Comparison of ENCODE assay signal across 9 cellular contexts in the genomic region with DNA sequence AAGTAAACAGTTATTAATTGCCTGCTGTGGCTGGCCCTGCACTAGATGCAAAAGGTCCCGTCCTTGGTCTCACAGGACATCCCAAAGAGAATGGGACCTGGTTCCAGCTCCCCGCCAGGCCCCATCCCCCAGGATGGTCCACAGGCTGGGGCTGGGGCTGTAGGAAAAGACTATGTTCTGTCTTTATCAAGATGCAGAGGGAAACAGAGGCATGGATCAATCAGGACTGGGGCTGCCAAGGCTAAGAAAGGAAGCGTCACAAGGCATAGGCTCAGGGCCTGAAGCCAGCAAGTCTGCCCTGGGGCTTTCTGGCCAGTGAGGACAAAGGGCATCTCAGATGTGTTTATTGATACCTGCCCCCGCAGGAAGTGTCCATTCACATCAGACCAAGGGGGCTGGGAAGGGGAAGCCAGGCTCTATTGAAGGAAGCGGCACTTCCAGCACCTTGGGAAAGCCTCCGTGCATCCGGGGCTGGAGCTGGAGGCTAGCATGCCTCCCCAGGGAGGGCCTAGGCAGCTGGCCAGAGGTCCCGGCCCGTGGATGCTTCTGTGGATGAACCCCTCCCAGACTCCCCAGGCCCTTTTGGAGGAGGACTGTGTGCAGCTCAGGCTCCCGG. TPM values are rescaled to one million over a fixed set of nuclear protein-coding genes. Genes with fewer than 3 reads are reported as not detected.
A peak's percentile ranks its signal among the peaks of the same experiment; 100 is the strongest.
DNase-seq lines count a peak whose midpoint lies in the region; ATAC-seq and TF ChIP-seq lines count a peak whose summit lies in the region.
"Had no signal": no experiment of that assay in that cellular context is flagged by ENCODE, and none has a peak within 500 bp of the region (broad histone marks: within the 10 kb centered on the region; RNA-seq: fewer than 3 reads in every experiment).

No MANE protein-coding gene starts in this region.

- peaks cover 89% of the 10 kb centered on the region for H3K4me1 Mint-ChIP-seq in activated CD8-positive, alpha-beta T cell treated with anti-CD3 and anti-CD28 coated beads, Interleukin-2, amount 10 ng/mL, durations not matched to agents 7 days and 5 days (ENCODE audit: low read depth)

- DNase-seq in ELF-1 (ENCODE audit: low read depth, low spot score): peak; percentile 64
- no peak for DNase-seq in activated CD8-positive, alpha-beta T cell treated with anti-CD3 and anti-CD28 coated beads, Interleukin-2, amount 10 ng/mL, durations not matched to agents 7 days and 5 days
- DNase-seq in heart left ventricle: peak; percentile 87 to 92 (median 90)
- peak; percentile 47 for DNase-seq in renal cortical epithelial cell (ENCODE audit: low read depth)
- DNase-seq in NCI-H1930 (lab: John Stamatoyannopoulos, UW): no peak
- no peak for DNase-seq in NCI-H2171 treated with DMSO at 0.1 percent for 48 hours (lab: John Stamatoyannopoulos, UW)
- DNase-seq in GOT3 (lab: John Stamatoyannopoulos, UW): no peak
- DNase-seq: stimulated activated CD4-positive, alpha-beta T cell treated with anti-CD3 and anti-CD28 coated beads, Interleukin-4, amount 100 ng/mL, for 4 hours had no signal

- no peak for TF ChIP-seq CTCF in heart left ventricle (IDR thresholded peaks at IDR 0.05)

- POLR2A ChIA-PET in activated CD8-positive, alpha-beta T cell treated with anti-CD3 and anti-CD28 coated beads, Interleukin-2, amount 10 ng/mL, durations not matched to agents 7 days and 5 days (lab: Charles Lee): interaction anchor here (0.8 to 8.4 kb wide), 7 partner anchors 9 to 50 kb away, joined by 3 to 60 read pairs (median 7); no protein-coding TSS in a partner anchor

- H3K36me3 ChIP-seq in heart left ventricle: peaks cover 0 to 45% (median 6%) of the 10 kb centered on the region in 9 donors

- H3K4me3 Mint-ChIP-seq in activated CD8-positive, alpha-beta T cell treated with anti-CD3 and anti-CD28 coated beads, Interleukin-2, amount 10 ng/mL, durations not matched to agents 7 days and 5 days: peak overlapping the region; percentile 3

- H3K27ac Mint-ChIP-seq in activated CD8-positive, alpha-beta T cell treated with anti-CD3 and anti-CD28 coated beads, Interleukin-2, amount 10 ng/mL, durations not matched to agents 7 days and 5 days: peak overlapping the region; percentile 82

- no peaks in the 10 kb centered on the region for H3K27me3 ChIP-seq in heart left ventricle

- H3K9me3 ChIP-seq in heart left ventricle: no peaks in the 10 kb centered on the region

- no peak for TF ChIP-seq POLR2A in heart left ventricle (IDR thresholded peaks at IDR 0.05)

- intact Hi-C loops in heart left ventricle (cut with DNase I): loop anchor here in 2 of 10 donors (2.0 to 10.0 kb wide), 2 partner anchors 55 to 477 kb away; no protein-coding TSS in a partner anchor

- H3K4me3 ChIP-seq in heart left ventricle: peak overlapping the region in 8 of 12 donors; percentile 0 to 24 (median 6)

- 24 to 53% (median 27%) methylated on average over 9 to 10 of the region's 10 CpGs for WGBS in heart left ventricle, 4 donors

- no peak for ATAC-seq in activated CD8-positive, alpha-beta T cell treated with anti-CD3 and anti-CD28 coated beads, Interleukin-2, amount 10 ng/mL, durations not matched to agents 7 days and 5 days
- ATAC-seq in heart left ventricle (peak; percentile 7 to 57 (median 22)), HG02588 (IDR thresholded peaks at IDR 0.05; ENCODE audit: unreplicated experiment) (no peak)

- H3K27ac ChIP-seq in heart left ventricle: peak overlapping the region; percentile 22 to 98 (median 97)

- peaks cover 82% of the 10 kb centered on the region for H3K36me3 Mint-ChIP-seq in activated CD8-positive, alpha-beta T cell treated with anti-CD3 and anti-CD28 coated beads, Interleukin-2, amount 10 ng/mL, durations not matched to agents 7 days and 5 days (ENCODE audit: low read depth)

- no peaks in the 10 kb centered on the region for H3K9me3 Mint-ChIP-seq in activated CD8-positive, alpha-beta T cell treated with anti-CD3 and anti-CD28 coated beads, Interleukin-2, amount 10 ng/mL, durations not matched to agents 7 days and 5 days (ENCODE audit: insufficient read depth)

- H3K27me3 Mint-ChIP-seq in activated CD8-positive, alpha-beta T cell treated with anti-CD3 and anti-CD28 coated beads, Interleukin-2, amount 10 ng/mL, durations not matched to agents 7 days and 5 days (ENCODE audit: low read depth): no peaks in the 10 kb centered on the region

- peaks cover 29 to 100% (median 98%) of the 10 kb centered on the region in 12 donors for H3K4me1 ChIP-seq in heart left ventricle

- CTCF ChIA-PET in activated CD8-positive, alpha-beta T cell treated with anti-CD3 and anti-CD28 coated beads, Interleukin-2, amount 10 ng/mL, durations not matched to agents 7 days and 5 days (lab: Charles Lee): interaction anchor here (1.4 to 14.5 kb wide), 7 partner anchors 11 to 71 kb away, joined by 3 to 186 read pairs (median 9); no protein-coding TSS in a partner anchor

RNA-seq across cellular contexts. Expression of gene VSIR, which starts 5.8 kb away (rescaled TPM):
- 100 to 1,000 TPM; 127 to 133 TPM for total RNA-seq in activated CD8-positive, alpha-beta T cell treated with anti-CD3 and anti-CD28 coated beads, Interleukin-2, amount 10 ng/mL, durations not matched to agents 7 days and 5 days
- total RNA-seq in heart left ventricle (100 to 1,000 TPM in 1 of 9 donors, 10 to 100 TPM in 8; 32.6 to 103 (median 83.2) TPM), renal cortical epithelial cell (10.6 and 14.0 TPM in 2 replicates)
- 100 to 1,000 TPM in 1 of 2 donors, 10 to 100 TPM in 1; 56.7 to 181 TPM for polyA plus RNA-seq in heart left ventricle

RNA-seq across cellular contexts. Expression of gene C10orf105, which starts 48.0 kb away (rescaled TPM):
- 1 to 10 TPM in 1 of 2 experiments, under 1 TPM in 1; 0.73 to 1.1 TPM for total RNA-seq in activated CD8-positive, alpha-beta T cell treated with anti-CD3 and anti-CD28 coated beads, Interleukin-2, amount 10 ng/mL, durations not matched to agents 7 days and 5 days
- total RNA-seq in heart left ventricle (under 1 TPM in 3 of 9 donors, not detected in 6; 0.05 to 0.57 (median 0.13) TPM), renal cortical epithelial cell (not detected in 2 replicates)
- polyA plus RNA-seq in heart left ventricle: under 1 TPM; 0.03 to 0.08 TPM

Comparison
In these comparisons a context has a peak if more than half of its experiments do, and no peak if none do; other contexts are left out.
1. DNase-seq: peak in ELF-1 (single experiment), heart left ventricle (5 of 5) and renal cortical epithelial cell (single experiment); none in activated CD8-positive, alpha-beta T cell treated with anti-CD3 and anti-CD28 coated beads, Interleukin-2, amount 10 ng/mL, durations not matched to agents 7 days and 5 days (single experiment), NCI-H1930 (0 of 2), NCI-H2171 treated with DMSO at 0.1 percent for 48 hours (single experiment) and GOT3 (single experiment).
2. ATAC-seq: peak in heart left ventricle (4 of 4); none in activated CD8-positive, alpha-beta T cell treated with anti-CD3 and anti-CD28 coated beads, Interleukin-2, amount 10 ng/mL, durations not matched to agents 7 days and 5 days (single experiment) and HG02588 (single experiment).